Comparison of ENCODE assay signal across 18 cellular contexts in the genomic region with DNA sequence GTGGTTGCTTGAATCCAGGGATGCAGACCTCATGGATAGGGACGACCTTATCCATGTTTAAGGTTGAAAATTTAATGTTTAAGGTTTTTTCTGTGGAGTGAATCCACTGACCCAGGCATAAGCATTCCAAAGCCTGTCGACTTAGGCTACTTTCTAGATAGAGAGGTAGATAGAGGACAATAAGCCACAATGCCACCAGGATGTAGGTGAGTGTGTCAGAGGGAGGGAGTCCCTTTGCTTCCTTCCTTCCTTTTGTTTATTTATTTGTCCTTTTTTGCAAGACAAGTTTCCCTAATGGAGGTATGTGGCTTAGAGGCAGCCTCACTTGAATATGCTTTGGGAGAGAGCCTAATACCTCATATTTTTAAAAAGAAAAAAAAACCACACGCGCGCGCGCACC.
"Had no signal": no experiment of that assay in that cellular context is flagged by ENCODE, and none has a peak within 500 bp of the region (broad histone marks: within the 10 kb centered on the region; RNA-seq: fewer than 3 reads in every experiment).

No MANE protein-coding gene starts in this region.

- H3K36me3 Mint-ChIP-seq: activated naive CD8-positive, alpha-beta T cell; naive thymus-derived CD4-positive, alpha-beta T cell had no signal

- ATAC-seq: activated T-cell treated with anti-CD3 and anti-CD28 coated beads, Interleukin-2, amount 50 U/mL, for 72 hours; naive thymus-derived CD4-positive, alpha-beta T cell; right lobe of liver had no signal

- H3K4me1 Mint-ChIP-seq: naive thymus-derived CD4-positive, alpha-beta T cell had no signal

- H3K36me3 ChIP-seq: left ventricle myocardium inferior, ovary, right lobe of liver, transverse colon had no signal

- H3K27me3 ChIP-seq: ovary, right lobe of liver, testis, transverse colon had no signal

- H3K4me3 ChIP-seq: left ventricle myocardium inferior, ovary, right lobe of liver, testis, transverse colon had no signal

- H3K9me3 ChIP-seq: left ventricle myocardium inferior, ovary, right lobe of liver, testis, transverse colon had no signal

- H3K27ac Mint-ChIP-seq: activated naive CD8-positive, alpha-beta T cell; activated T-cell treated with anti-CD3 and anti-CD28 coated beads, Interleukin-2, amount 50 U/mL, for 72 hours; progenitor cell of endocrine pancreas had no signal

- DNase-seq: activated CD4-positive, alpha-beta T cell treated with anti-CD3 and anti-CD28 coated beads for 4 hours; activated CD4-positive, alpha-beta T cell treated with anti-CD3 and anti-CD28 coated beads, Interleukin-2, amount 50 U/mL, for 4 hours; activated naive CD4-positive, alpha-beta T cell; activated T-cell treated with anti-CD3 and anti-CD28 coated beads for 4 hours; activated T-cell treated with anti-CD3 and anti-CD28 coated beads, Interleukin-2, amount 50 U/mL, for 72 hours; anterior cingulate cortex; effector CD8-positive, alpha-beta T cell; islet precursor cell; left ventricle myocardium inferior; naive thymus-derived CD4-positive, alpha-beta T cell; ovary; right lobe of liver; stimulated activated CD4-positive, alpha-beta T cell treated with anti-CD3 and anti-CD28 coated beads, Interleukin-2, amount 100 ng/mL, for 48 hours; stimulated activated naive CD4-positive, alpha-beta T cell treated with Interleukin-2 at 50 U/mL for 16 hours; testis had no signal

- H3K27ac ChIP-seq: left ventricle myocardium inferior, ovary, right lobe of liver, testis, transverse colon had no signal

- H3K4me3 Mint-ChIP-seq: activated naive CD8-positive, alpha-beta T cell; activated T-cell treated with anti-CD3 and anti-CD28 coated beads, Interleukin-2, amount 50 U/mL, for 72 hours; naive thymus-derived CD4-positive, alpha-beta T cell had no signal

- H3K4me1 ChIP-seq: left ventricle myocardium inferior, right lobe of liver, testis had no signal
